28 cellular contexts compared by ENCODE assay signal in the genomic region with DNA sequence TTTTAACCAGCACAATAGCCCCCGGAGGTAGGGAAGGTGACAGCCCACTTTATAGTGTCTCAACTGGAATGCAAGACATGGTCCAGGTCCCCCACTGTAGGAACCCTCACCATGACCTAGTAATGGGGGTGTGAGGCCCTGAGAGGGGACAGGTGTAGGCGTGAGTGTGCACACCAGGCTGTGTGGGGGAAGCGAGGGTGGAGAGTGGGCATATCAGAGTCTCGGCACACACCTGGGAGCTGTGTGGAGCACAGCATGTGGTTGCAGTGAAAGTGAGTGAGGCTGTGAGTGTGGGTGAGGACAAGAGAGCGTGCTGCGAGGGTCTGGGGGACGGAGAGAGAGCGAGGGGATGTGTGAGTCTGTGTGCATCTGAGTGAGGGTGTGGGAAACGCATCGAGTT. TPM values are rescaled to one million over a fixed set of nuclear protein-coding genes. Genes with fewer than 3 reads are reported as not detected.
"Had no signal": no experiment of that assay in that cellular context is flagged by ENCODE, and none has a peak within 500 bp of the region (broad histone marks: within the 10 kb centered on the region; RNA-seq: fewer than 3 reads in every experiment).

No MANE protein-coding gene starts in this region.

- ATAC-seq: left lobe of liver; natural killer cell; psoas muscle; right cardiac atrium; stimulated activated memory B cell treated with anti-CD40 and anti-IgM and Interleukin-4, amounts not matched to agents 10 μg/mL and 1 μg/mL and 100 μg/mL, for 72 hours; stimulated activated naive CD8-positive, alpha-beta T cell treated with anti-CD3 and anti-CD28 coated beads, Interleukin-15, Interleukin-2, amounts not matched to agents 100 U/mL and 50 U/mL, for 24 hours had no signal

- DNase-seq: dermis blood vessel endothelial cell; effector memory CD4-positive, alpha-beta T cell; erythroblast; esophagus squamous epithelium; natural killer cell; occipital lobe; ovary; psoas muscle; right cardiac atrium; sigmoid colon; stimulated activated CD4-positive, alpha-beta T cell treated with anti-CD3 and anti-CD28 coated beads, Interleukin-4, amount 100 ng/mL, for 4 hours; stimulated activated naive CD8-positive, alpha-beta T cell treated with anti-CD3 and anti-CD28 coated beads, Interleukin-15, Interleukin-2, amounts not matched to agents 100 U/mL and 50 U/mL, for 24 hours; substantia nigra; testis; tibial artery; upper lobe of right lung; uterus had no signal

- H3K4me1 Mint-ChIP-seq: memory B cell; natural killer cell; stimulated activated memory B cell treated with anti-CD40 and anti-IgM and Interleukin-4, amounts not matched to agents 10 μg/mL and 1 μg/mL and 100 μg/mL, for 72 hours had no signal

- H3K4me1 ChIP-seq: esophagus squamous epithelium, psoas muscle, sigmoid colon, testis, tibial artery, upper lobe of right lung, uterus had no signal

- H3K27ac Mint-ChIP-seq: memory B cell; natural killer cell; stimulated activated memory B cell treated with anti-CD40 and anti-IgM and Interleukin-4, amounts not matched to agents 10 μg/mL and 1 μg/mL and 100 μg/mL, for 72 hours had no signal

- H3K9me3 Mint-ChIP-seq: memory B cell; natural killer cell; stimulated activated memory B cell treated with anti-CD40 and anti-IgM and Interleukin-4, amounts not matched to agents 10 μg/mL and 1 μg/mL and 100 μg/mL, for 72 hours had no signal

- H3K36me3 ChIP-seq: esophagus squamous epithelium, ovary, sigmoid colon, tibial artery, upper lobe of right lung, uterus had no signal

- H3K4me3 ChIP-seq: coronary artery, esophagus squamous epithelium, lung, ovary, psoas muscle, sigmoid colon, testis, tibial artery, upper lobe of right lung, uterus had no signal

- H3K4me3 Mint-ChIP-seq: memory B cell; natural killer cell; stimulated activated memory B cell treated with anti-CD40 and anti-IgM and Interleukin-4, amounts not matched to agents 10 μg/mL and 1 μg/mL and 100 μg/mL, for 72 hours had no signal

- H3K36me3 Mint-ChIP-seq: memory B cell; natural killer cell; stimulated activated memory B cell treated with anti-CD40 and anti-IgM and Interleukin-4, amounts not matched to agents 10 μg/mL and 1 μg/mL and 100 μg/mL, for 72 hours had no signal

- H3K27ac ChIP-seq: coronary artery, esophagus squamous epithelium, ovary, psoas muscle, sigmoid colon, testis, tibial artery, upper lobe of right lung, uterus had no signal

- H3K9me3 ChIP-seq: esophagus squamous epithelium, ovary, psoas muscle, sigmoid colon, testis, tibial artery, upper lobe of right lung, uterus had no signal

- H3K27me3 ChIP-seq: ovary, testis, upper lobe of right lung, uterus had no signal

RNA-seq across cellular contexts. Expression of a gene that starts 17.1 kb away (rescaled TPM):
- total RNA-seq: dermis blood vessel endothelial cell, endothelial cell of umbilical vein, fibroblast of villous mesenchyme, frontal cortex, left lobe of liver, mononuclear cell, natural killer cell, occipital lobe, psoas muscle, renal cortical epithelial cell, skeletal muscle tissue had no signal
